25 cellular contexts compared by ENCODE assay signal in the genomic region with DNA sequence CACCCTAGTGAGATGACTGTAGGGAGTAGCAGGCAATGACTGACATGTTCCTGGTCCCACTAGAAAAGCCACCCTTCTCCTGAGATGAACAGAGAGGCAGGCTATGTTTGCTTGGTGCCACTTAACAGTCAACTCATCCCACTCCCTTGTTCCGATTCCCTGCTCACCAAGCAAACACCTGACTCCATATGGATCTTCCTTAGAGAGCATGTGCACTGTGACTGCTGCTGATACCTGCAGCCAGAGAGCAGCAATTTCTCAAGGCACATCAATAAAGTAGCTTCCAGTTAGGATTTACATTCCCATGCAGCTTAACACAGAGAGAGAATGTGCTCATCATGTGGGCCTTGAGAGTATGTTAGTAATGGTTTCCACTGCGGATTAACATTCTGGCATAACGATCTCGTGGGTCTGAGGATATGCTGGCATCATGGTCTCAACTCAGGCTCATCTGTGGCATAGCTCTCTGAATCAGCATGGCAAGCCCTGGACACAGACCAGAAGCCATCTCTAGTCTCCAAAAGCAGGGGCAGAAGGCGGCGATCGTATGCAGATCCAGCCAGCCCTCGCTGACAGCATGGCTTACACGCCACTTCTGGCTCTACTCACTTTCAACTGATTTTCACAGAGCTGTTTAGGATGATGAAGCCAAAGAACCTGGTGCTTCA. TPM values are rescaled to one million over a fixed set of nuclear protein-coding genes. Genes with fewer than 3 reads are reported as not detected.
DNase-seq lines count a peak whose midpoint lies in the region; ATAC-seq lines count a peak whose summit lies in the region.
"Had no signal": no experiment of that assay in that cellular context is flagged by ENCODE, and none has a peak within 500 bp of the region (broad histone marks: within the 10 kb centered on the region; RNA-seq: fewer than 3 reads in every experiment).

No MANE protein-coding gene starts in this region.

- peak overlapping the region; percentile 65 for H3K27ac ChIP-seq in muscle layer of colon (ENCODE audit: low read depth, low read length)
- H3K27ac ChIP-seq: lower lobe of right lung, SJSA1 had no signal

- no peaks in the 10 kb centered on the region for H3K9me3 ChIP-seq in muscle layer of colon (ENCODE audit: low read length)
- H3K9me3 ChIP-seq in skeletal muscle satellite cell (replicated peaks; ENCODE audit: low read length), result no peaks in the 10 kb centered on the region
- H3K9me3 ChIP-seq: lower lobe of right lung, mucosa of descending colon, SJSA1 had no signal

- no peaks in the 10 kb centered on the region for H3K27me3 ChIP-seq in muscle layer of colon (ENCODE audit: control insufficient read depth in 1 of 2, insufficient read depth in 2 of 2, low read length in 2 of 2)
- H3K27me3 ChIP-seq in skeletal muscle satellite cell (ENCODE audit: control insufficient read depth, insufficient read depth, low read length), result no peaks in the 10 kb centered on the region
- H3K27me3 ChIP-seq: SJSA1 had no signal

- H3K36me3 ChIP-seq in muscle layer of colon (ENCODE audit: insufficient read depth, low read length) (no peaks in the 10 kb centered on the region), skeletal muscle satellite cell (ENCODE audit: insufficient read depth, low read length) (no peaks in the 10 kb centered on the region)
- H3K36me3 ChIP-seq: lower lobe of right lung had no signal

- H3K4me2 ChIP-seq in skeletal muscle satellite cell (ENCODE audit: low read length), result peak overlapping the region; percentile 38

- DNase-seq in DMS53 treated with DMSO at 0.1 percent for 48 hours (lab: John Stamatoyannopoulos, UW; ENCODE audit: unreplicated experiment) (peak; percentile 19), NCI-H446 (lab: John Stamatoyannopoulos, UW) (peak; percentile 59 to 83), NCI-H2107 (lab: John Stamatoyannopoulos, UW) (no peak)
- DNase-seq: activated CD8-positive, alpha-beta memory T cell treated with anti-CD3 and anti-CD28 coated beads for 24 hours; activated naive CD4-positive, alpha-beta T cell treated with Interleukin-2 at 50 U/mL for 16 hours; activated T-cell treated with anti-CD3 and anti-CD28 coated beads, Interleukin-2, amount 50 U/mL, for 1 hour; amniotic stem cell; DMS153; GDM1; HFFc6; KG1; kidney glomerular epithelial cell; lower lobe of right lung; mucosa of descending colon; NCI-H146; NCI-H524; stimulated activated naive CD8-positive, alpha-beta T cell treated with anti-CD3 and anti-CD28 coated beads, Interleukin-15, amount 100 ng/mL, for 72 hours; T-helper 1 cell; trophoblast cell had no signal

- H3K4me3 ChIP-seq in muscle layer of colon (ENCODE audit: low read depth in 1 of 2, low read length in 2 of 2), result peak overlapping the region in 1 of 2 donors; percentile 17
- no peak overlapping the region for H3K4me3 ChIP-seq in skeletal muscle satellite cell (ENCODE audit: low read length)
- H3K4me3 ChIP-seq: lower lobe of right lung, mucosa of descending colon, SJSA1 had no signal

- H3K9ac ChIP-seq in muscle layer of colon (ENCODE audit: low read length), result no peak overlapping the region
- H3K9ac ChIP-seq in skeletal muscle satellite cell (ENCODE audit: low read depth, low read length), result no peak overlapping the region

- H3K4me1 ChIP-seq in muscle layer of colon (ENCODE audit: insufficient read depth, low read length), result peaks cover 59% of the 10 kb centered on the region
- peaks cover 35% of the 10 kb centered on the region for H3K4me1 ChIP-seq in skeletal muscle satellite cell (ENCODE audit: control insufficient read depth, insufficient read depth, low read length)

- ATAC-seq in HG03039 (IDR thresholded peaks at IDR 0.05; ENCODE audit: unreplicated experiment) (no peak), esophagus mucosa (no peak)
- ATAC-seq: activated CD4-positive, CD25-positive, alpha-beta regulatory T cell treated with anti-CD3 and anti-CD28 coated beads, Interleukin-2, amount 50 U/mL, for 24 hours; lower lobe of right lung; mucosa of descending colon; stimulated activated naive CD8-positive, alpha-beta T cell treated with anti-CD3 and anti-CD28 coated beads, Interleukin-15, amount 100 ng/mL, for 72 hours had no signal

RNA-seq across cellular contexts. Expression of gene ATXN1, which starts 43.9 kb away (rescaled TPM):
- total RNA-seq in skeletal muscle satellite cell (2012; rRNA removed), result 8.1 and 10.9 TPM in 2 replicates
- total RNA-seq in esophagus mucosa, result 29.3 TPM
